ENCODE assay signal across 8 cellular contexts in the genomic region with DNA sequence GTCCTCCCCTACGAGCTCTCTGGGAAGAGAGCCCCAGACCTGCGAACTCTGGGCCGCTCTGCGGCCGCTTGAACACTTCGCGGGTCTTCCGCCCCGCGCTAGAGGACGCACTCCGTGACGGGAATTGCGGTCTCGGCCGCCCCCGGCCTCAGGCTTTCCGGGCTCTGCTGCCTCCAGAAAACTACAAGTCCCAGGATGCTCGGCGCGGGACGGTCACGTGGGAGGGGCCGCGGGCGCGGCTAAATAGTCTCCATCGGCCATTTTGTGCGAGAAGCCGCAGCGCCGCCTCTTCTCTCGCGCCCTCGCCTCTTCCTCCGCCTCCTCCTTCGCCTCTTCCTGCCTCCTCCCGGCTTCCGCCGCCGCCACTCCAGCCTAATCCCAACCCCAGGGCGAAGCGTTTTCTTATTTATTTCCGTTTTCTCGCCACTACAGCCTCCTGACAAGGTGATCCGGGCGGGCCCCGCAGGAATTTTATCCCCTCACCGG. TPM values are rescaled to one million over a fixed set of nuclear protein-coding genes. Genes with fewer than 3 reads are reported as not detected.
DNase-seq lines count a peak whose midpoint lies in the region; ATAC-seq and TF ChIP-seq lines count a peak whose summit lies in the region.

A gene (plus strand): TSS at position 269 of the 486 bp plus-strand sequence. CDS start 235 bp downstream, outside the sequence.

- peak within 1 kb of the TSS; percentile 100 for H3K4me3 Mint-ChIP-seq in activated T-cell treated with anti-CD3 and anti-CD28 coated beads, Interleukin-2, amount 50 U/mL, for 24 hours

- H4K20me1 ChIP-seq in PC-9 (ENCODE audit: insufficient read depth): no peaks in the 10 kb centered on the region

- H3K9ac ChIP-seq in muscle layer of colon (ENCODE audit: low read length): peak within 1 kb of the TSS; percentile 62

- peak within 1 kb of the TSS; percentile 99 for H3K27ac Mint-ChIP-seq in activated T-cell treated with anti-CD3 and anti-CD28 coated beads, Interleukin-2, amount 50 U/mL, for 24 hours

- H3K36me3 Mint-ChIP-seq in activated T-cell treated with anti-CD3 and anti-CD28 coated beads, Interleukin-2, amount 50 U/mL, for 24 hours (ENCODE audit: low read depth): peaks cover 54% of the 10 kb centered on the region

- intact Hi-C loops in PC-9 (cut with micrococcal nuclease; ENCODE audit: unreplicated experiment): loop anchor here (1.0 kb wide), 1 partner anchor 117 kb away; no protein-coding TSS in a partner anchor

- no TSS peak for BruUV-seq in PC-9 (replicated peaks; lab: Mats Ljungman, UMichigan)

- DNase-seq in DMS53 (lab: John Stamatoyannopoulos, UW): peak; percentile 91
- DNase-seq in Jurkat, Clone E6-1 (ENCODE audit: low read depth, low spot score): peak; percentile 96
- peak; percentile 85 to 98 for DNase-seq in PC-9
- DNase-seq in activated T-cell treated with anti-CD3 and anti-CD28 coated beads, Interleukin-2, amount 50 U/mL, for 24 hours: peak; percentile 99
- DNase-seq in stimulated activated CD8-positive, alpha-beta memory T cell treated with anti-CD3 and anti-CD28 coated beads, Interleukin-7, amount 100 ng/mL, for 48 hours (ENCODE audit: extremely low read depth in 1 of 2, low read depth in 1 of 2): peak; percentile 94 to 96

- CTCF ChIA-PET in PC-9 (lab: Charles Lee): interaction anchor here (1.4 kb wide), 1 partner anchor 118 kb away, joined by 6 read pairs; no protein-coding TSS in a partner anchor

- peak; percentile 79 for TF ChIP-seq CTCF in PC-9 (conservative IDR thresholded peaks at IDR 0.05)

- POLR2A ChIA-PET in PC-9 (lab: Charles Lee; ENCODE audit: unreplicated experiment): interaction anchor here (0.7 kb wide), 2 partner anchors 103 to 488 kb away, joined by 3 read pairs; no protein-coding TSS in a partner anchor

- peaks cover 15% of the 10 kb centered on the region; the same call in 1 of the 2 replicates for H3K4me1 ChIP-seq in PC-9 (replicated peaks; ENCODE audit: insufficient read depth)
- H3K4me1 ChIP-seq in esophagus (ENCODE audit: control insufficient read depth in 2 of 2, insufficient read depth in 2 of 2, low read length in 1 of 2): no peaks in the 10 kb centered on the region
- peaks cover 23% of the 10 kb centered on the region for H3K4me1 ChIP-seq in muscle layer of colon (ENCODE audit: insufficient read depth, low read length)

- H3K9me3 ChIP-seq in PC-9 (ENCODE audit: insufficient read depth, low read depth) (no peaks in the 10 kb centered on the region), esophagus (ENCODE audit: control insufficient read depth in 2 of 2, insufficient read depth in 1 of 2, low read depth in 1 of 2, low read length in 1 of 2) (no peaks in the 10 kb centered on the region), muscle layer of colon (ENCODE audit: low read length) (no peaks in the 10 kb centered on the region)

- H3K79me2 ChIP-seq in PC-9 (ENCODE audit: low read depth): peaks cover 18% of the 10 kb centered on the region

- H3K36me3 ChIP-seq in PC-9 (ENCODE audit: low read depth): peaks cover 17% of the 10 kb centered on the region
- H3K36me3 ChIP-seq in esophagus (ENCODE audit: control insufficient read depth in 2 of 2, insufficient read depth in 2 of 2, low read length in 1 of 2): peaks cover 4 to 5% of the 10 kb centered on the region in 2 donors
- peaks cover 33% of the 10 kb centered on the region for H3K36me3 ChIP-seq in muscle layer of colon (ENCODE audit: insufficient read depth, low read length)

- peak within 1 kb of the TSS; percentile 75 for H3K4me3 ChIP-seq in Jurkat, Clone E6-1 (ENCODE audit: low read length)
- H3K4me3 ChIP-seq in PC-9 (peak within 1 kb of the TSS; percentile 93), esophagus (ENCODE audit: low read depth in 1 of 2, low read length in 2 of 2) (peak within 1 kb of the TSS; percentile 89 to 93), muscle layer of colon (ENCODE audit: low read depth in 1 of 2, low read length in 2 of 2) (peak within 1 kb of the TSS; percentile 82 to 90)

- peak within 1 kb of the TSS; percentile 93 for H2AFZ ChIP-seq in PC-9

- H3K9me2 ChIP-seq in PC-9 (ENCODE audit: insufficient read depth): no peaks in the 10 kb centered on the region

- H3K4me1 Mint-ChIP-seq in activated T-cell treated with anti-CD3 and anti-CD28 coated beads, Interleukin-2, amount 50 U/mL, for 24 hours (ENCODE audit: low read depth): peaks cover 30% of the 10 kb centered on the region

- peak within 1 kb of the TSS; percentile 83 for H3K4me2 ChIP-seq in PC-9

- no peaks in the 10 kb centered on the region for H3K9me3 Mint-ChIP-seq in activated T-cell treated with anti-CD3 and anti-CD28 coated beads, Interleukin-2, amount 50 U/mL, for 24 hours

- no peaks in the 10 kb centered on the region for H3K27me3 Mint-ChIP-seq in activated T-cell treated with anti-CD3 and anti-CD28 coated beads, Interleukin-2, amount 50 U/mL, for 24 hours

- ATAC-seq in GM21576 (IDR thresholded peaks at IDR 0.05; ENCODE audit: unreplicated experiment): peak; percentile 87

- no peaks in the 10 kb centered on the region for H3F3A ChIP-seq in PC-9 (ENCODE audit: insufficient read depth, low read depth)

- H3K27me3 ChIP-seq in PC-9 (ENCODE audit: insufficient read depth, low read depth): no peaks in the 10 kb centered on the region
- H3K27me3 ChIP-seq in esophagus (ENCODE audit: control insufficient read depth in 1 of 2, insufficient read depth in 2 of 2, low read length in 2 of 2): no peaks in the 10 kb centered on the region
- H3K27me3 ChIP-seq in muscle layer of colon (ENCODE audit: control insufficient read depth in 1 of 2, insufficient read depth in 2 of 2, low read length in 2 of 2): no peaks in the 10 kb centered on the region

- peak within 1 kb of the TSS; percentile 67 for H3K27ac ChIP-seq in PC-9
- H3K27ac ChIP-seq in esophagus (ENCODE audit: low read depth in 2 of 2, low read length in 1 of 2): peak within 1 kb of the TSS; percentile 90 to 96
- H3K27ac ChIP-seq in muscle layer of colon (ENCODE audit: low read depth, low read length): peak within 1 kb of the TSS; percentile 99

- 0% methylated on average over 45 to 49 of the region's 49 CpGs for WGBS in esophagus, 2 donors

RNA-seq across cellular contexts. Expression of the gene that starts here (rescaled TPM):
- 69.4 TPM for polyA plus RNA-seq in Jurkat, Clone E6-1 (2012; ENCODE audit: insufficient read depth, insufficient read length)
- 30.9 and 39.9 TPM in 2 replicates for total RNA-seq in PC-9 (2021)
- 10 to 100 TPM; 10.5 to 25.9 TPM for polyA plus RNA-seq in esophagus

Comparison
In these comparisons a context has a peak if more than half of its experiments do, and no peak if none do; other contexts are left out.
1. Peak in every context shown above with its lines: DNase-seq, ATAC-seq, H3K4me3 ChIP-seq and H3K27ac ChIP-seq.